In the genomic region with DNA sequence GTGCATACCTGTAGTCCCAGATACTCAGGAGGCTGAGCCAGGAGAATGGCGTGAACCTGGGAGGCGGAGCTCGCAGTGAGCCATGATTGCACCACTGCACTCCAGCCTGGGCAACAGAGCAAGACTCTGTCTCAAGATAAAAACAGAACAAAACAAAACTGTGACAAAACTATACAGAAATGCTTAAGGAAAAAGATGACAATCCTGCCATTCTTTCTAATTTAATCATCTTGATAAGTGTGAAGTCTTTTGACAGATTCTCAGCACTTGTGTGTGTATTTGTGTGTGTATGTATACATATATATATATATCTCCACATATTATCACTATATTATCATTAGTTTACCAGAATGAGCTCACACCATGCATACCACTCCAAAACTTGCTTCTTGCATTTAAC, we compare ENCODE assay signal across 35 cellular contexts. TPM values are rescaled to one million over a fixed set of nuclear protein-coding genes. Genes with fewer than 3 reads are reported as not detected.
"Had no signal": no experiment of that assay in that cellular context is flagged by ENCODE, and none has a peak within 500 bp of the region (broad histone marks: within the 10 kb centered on the region; RNA-seq: fewer than 3 reads in every experiment).

No MANE protein-coding gene starts in this region.

- H3K27me3 ChIP-seq: MG63 had no signal

- DNase-seq: Karpas-422, Kasumi-1, MG63, MM.1S, MV-4-11, NCI-H1048, NCI-H1092, NCI-H1092 treated with DMSO at 0.1 percent for 48 hours, NCI-H1105, NCI-H1105 treated with DMSO at 0.1 percent for 48 hours, NCI-H1417, NCI-H1417 treated with DMSO at 0.1 percent for 48 hours, NCI-H1436, NCI-H1436 treated with DMSO at 0.1 percent for 48 hours, NCI-H146, NCI-H1694, NCI-H1694 treated with DMSO at 0.1 percent for 48 hours, NCI-H187, NCI-H187 treated with DMSO at 0.1 percent for 48 hours, NCI-H1930, NCI-H2029, NCI-H2029 treated with DMSO at 0.1 percent for 48 hours, NCI-H2081, NCI-H2081 treated with DMSO at 0.1 percent for 48 hours, NCI-H2107, NCI-H2171, NCI-H2171 treated with DMSO at 0.1 percent for 48 hours, NCI-H2227 treated with DMSO at 0.1 percent for 48 hours, NCI-H345, NCI-H446, NCI-H446 treated with DMSO at 0.1 percent for 48 hours, NCI-H510A, NCI-H510A treated with DMSO at 0.1 percent for 48 hours had no signal

- H3K9me3 ChIP-seq: MG63 had no signal

- H3K4me3 ChIP-seq: MG63 had no signal

- H3K36me3 ChIP-seq: MG63 had no signal

RNA-seq across cellular contexts. Expression of gene HTR2A, which starts 12.3 kb away (rescaled TPM):
- total RNA-seq: MCF 10A, NCI-H460 had no signal
